8 cellular contexts compared by ENCODE assay signal in genomic region chr20:44209691-44210421, GRCh38. TPM values are rescaled to one million over a fixed set of nuclear protein-coding genes. Genes with fewer than 3 reads are reported as not detected.
A peak's percentile ranks its signal among the peaks of the same experiment; 100 is the strongest.
DNase-seq lines count a peak whose midpoint lies in the region; ATAC-seq and TF ChIP-seq lines count a peak whose summit lies in the region.

No MANE protein-coding gene starts in this region.

- peaks cover 12% of the 10 kb centered on the region for H3K4me1 ChIP-seq in neural progenitor cell

- ATAC-seq in HG02642 (IDR thresholded peaks at IDR 0.05; ENCODE audit: poor library complexity, unreplicated experiment) (peak; percentile 2), GM21723 (IDR thresholded peaks at IDR 0.05; ENCODE audit: unreplicated experiment) (no peak)

- no peak overlapping the region for H2AFZ ChIP-seq in neural progenitor cell (replicated peaks)

- H3K27me3 Mint-ChIP-seq in neural progenitor cell (ENCODE audit: insufficient read depth, low read depth) = peaks cover 5% of the 10 kb centered on the region

- H3K36me3 Mint-ChIP-seq in neural progenitor cell = no peaks in the 10 kb centered on the region

- H3F3A ChIP-seq in neural progenitor cell (ENCODE audit: low read depth) = peaks cover 19% of the 10 kb centered on the region

- H3K36me3 ChIP-seq in WERI-Rb-1 (peaks cover 20% of the 10 kb centered on the region), neural progenitor cell (no peaks in the 10 kb centered on the region)

- H3K4me1 Mint-ChIP-seq in neural progenitor cell = peaks cover 48% of the 10 kb centered on the region

- TF ChIP-seq CTCF in WERI-Rb-1 (IDR thresholded peaks at IDR 0.05; ENCODE audit: low read depth, low read length) = no peak
- no peak for TF ChIP-seq CTCF in fibroblast of mammary gland (conservative IDR thresholded peaks at IDR 0.05; ENCODE audit: control insufficient read depth, insufficient read depth, low read depth, low read length)
- TF ChIP-seq CTCF in neural progenitor cell (IDR thresholded peaks at IDR 0.05) = no peak

- H3K27me3 ChIP-seq in WERI-Rb-1 (ENCODE audit: insufficient read depth, low read depth, severe bottlenecking) (no peaks in the 10 kb centered on the region), neural progenitor cell (no peaks in the 10 kb centered on the region)

- H3K4me3 ChIP-seq in WERI-Rb-1 (ENCODE audit: low read depth, low read length) = peak overlapping the region; percentile 75
- H3K4me3 ChIP-seq in fibroblast of mammary gland (ENCODE audit: control insufficient read depth, low read depth, low read length) = peak overlapping the region; percentile 85
- H3K4me3 ChIP-seq in neural progenitor cell = peak overlapping the region; percentile 80

- peaks cover 46% of the 10 kb centered on the region for H4K20me1 ChIP-seq in neural progenitor cell (ENCODE audit: low read depth)

- no peaks in the 10 kb centered on the region for H3K9me3 Mint-ChIP-seq in neural progenitor cell

- peak overlapping the region; percentile 99 for H3K4me3 Mint-ChIP-seq in neural progenitor cell

- H3K27ac ChIP-seq in WERI-Rb-1 = peak overlapping the region; percentile 87
- H3K27ac ChIP-seq in neural progenitor cell = peak overlapping the region; percentile 98

- peak overlapping the region; percentile 94 for H3K9ac ChIP-seq in neural progenitor cell

- peak overlapping the region; percentile 95 for H3K4me2 ChIP-seq in neural progenitor cell

- DNase-seq in EH (ENCODE audit: low read depth) = peak; percentile 42
- no peak for DNase-seq in WERI-Rb-1
- peak; percentile 52 for DNase-seq in fibroblast of mammary gland (ENCODE audit: low read depth)
- peak; percentile 71 for DNase-seq in neural progenitor cell (ENCODE audit: low spot score)
- DNase-seq in NCI-H2081 (lab: John Stamatoyannopoulos, UW) = no peak
- DNase-seq in amniotic stem cell (lab: John Stamatoyannopoulos, UW) = no peak

- H3K27ac Mint-ChIP-seq in neural progenitor cell = peak overlapping the region; percentile 99

- H3K9me3 ChIP-seq in WERI-Rb-1 (ENCODE audit: severe bottlenecking) (no peaks in the 10 kb centered on the region), neural progenitor cell (ENCODE audit: low read depth) (no peaks in the 10 kb centered on the region)

- peaks cover 68% of the 10 kb centered on the region for H3K79me2 ChIP-seq in neural progenitor cell (ENCODE audit: low read depth)

RNA-seq across cellular contexts. Expression of gene OSER1, which starts 0.7 kb away (rescaled TPM):
- total RNA-seq in neural progenitor cell (ENCODE audit: low replicate concordance) = 44.4 and 51.8 TPM in 2 replicates

RNA-seq across cellular contexts. Expression of gene JPH2, which starts 22.9 kb away (rescaled TPM):
- not detected in 2 replicates for total RNA-seq in neural progenitor cell (ENCODE audit: low replicate concordance)

RNA-seq across cellular contexts. Expression of gene GDAP1L1, which starts 37.3 kb away (rescaled TPM):
- total RNA-seq in neural progenitor cell (ENCODE audit: low replicate concordance) = 0.26 and 1.3 TPM in 2 replicates

Comparison
In these comparisons a context has a peak if more than half of its experiments do, and no peak if none do; other contexts are left out.
1. DNase-seq: peak in EH (single experiment), fibroblast of mammary gland (single experiment) and neural progenitor cell (single experiment); none in WERI-Rb-1 (single experiment), NCI-H2081 (0 of 2) and amniotic stem cell (single experiment).
2. Peak in every context shown above with its lines, with median percentiles within 50 percentile points of each other: H3K4me3 ChIP-seq.